1 cellular context compared by ENCODE assay signal in genomic region chr7:50887061-50887460, GRCh38.
TF ChIP-seq lines count a peak whose summit lies in the region.

No MANE protein-coding gene starts in this region.

TF ChIP-seq in HepG2, 621 proteins besides CTCF, POLR2A, EP300 and RAD21 (continued from another document):
- TF ChIP-seq ZNF687 (CRISPR knock-in tag; IDR thresholded peaks at IDR 0.05) (peak; percentile 36), POGZ (CRISPR knock-in tag; IDR thresholded peaks at IDR 0.05) (peak; percentile 47; the same call in 1 of the 2 replicates), ONECUT2 (CRISPR knock-in tag; IDR thresholded peaks at IDR 0.05) (peak; percentile 31; the same call in 1 of the 2 replicates), FOSL2 (CRISPR knock-in tag; IDR thresholded peaks at IDR 0.05) (0 out of 2 replicates have a peak, but pooled peaks have one; percentile 21)
- TF ChIP-seq, protein P1, sequence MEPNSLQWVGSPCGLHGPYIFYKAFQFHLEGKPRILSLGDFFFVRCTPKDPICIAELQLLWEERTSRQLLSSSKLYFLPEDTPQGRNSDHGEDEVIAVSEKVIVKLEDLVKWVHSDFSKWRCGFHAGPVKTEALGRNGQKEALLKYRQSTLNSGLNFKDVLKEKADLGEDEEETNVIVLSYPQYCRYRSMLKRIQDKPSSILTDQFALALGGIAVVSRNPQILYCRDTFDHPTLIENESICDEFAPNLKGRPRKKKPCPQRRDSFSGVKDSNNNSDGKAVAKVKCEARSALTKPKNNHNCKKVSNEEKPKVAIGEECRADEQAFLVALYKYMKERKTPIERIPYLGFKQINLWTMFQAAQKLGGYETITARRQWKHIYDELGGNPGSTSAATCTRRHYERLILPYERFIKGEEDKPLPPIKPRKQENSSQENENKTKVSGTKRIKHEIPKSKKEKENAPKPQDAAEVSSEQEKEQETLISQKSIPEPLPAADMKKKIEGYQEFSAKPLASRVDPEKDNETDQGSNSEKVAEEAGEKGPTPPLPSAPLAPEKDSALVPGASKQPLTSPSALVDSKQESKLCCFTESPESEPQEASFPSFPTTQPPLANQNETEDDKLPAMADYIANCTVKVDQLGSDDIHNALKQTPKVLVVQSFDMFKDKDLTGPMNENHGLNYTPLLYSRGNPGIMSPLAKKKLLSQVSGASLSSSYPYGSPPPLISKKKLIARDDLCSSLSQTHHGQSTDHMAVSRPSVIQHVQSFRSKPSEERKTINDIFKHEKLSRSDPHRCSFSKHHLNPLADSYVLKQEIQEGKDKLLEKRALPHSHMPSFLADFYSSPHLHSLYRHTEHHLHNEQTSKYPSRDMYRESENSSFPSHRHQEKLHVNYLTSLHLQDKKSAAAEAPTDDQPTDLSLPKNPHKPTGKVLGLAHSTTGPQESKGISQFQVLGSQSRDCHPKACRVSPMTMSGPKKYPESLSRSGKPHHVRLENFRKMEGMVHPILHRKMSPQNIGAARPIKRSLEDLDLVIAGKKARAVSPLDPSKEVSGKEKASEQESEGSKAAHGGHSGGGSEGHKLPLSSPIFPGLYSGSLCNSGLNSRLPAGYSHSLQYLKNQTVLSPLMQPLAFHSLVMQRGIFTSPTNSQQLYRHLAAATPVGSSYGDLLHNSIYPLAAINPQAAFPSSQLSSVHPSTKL (CRISPR knock-in tag; IDR thresholded peaks at IDR 0.05), result 0 out of 2 replicates have a peak, but pooled peaks have one; percentile 24
TF ChIP-seq in HepG2: peak in this region for 9; not testable (repeated sequence) for 612.
